8 cellular contexts compared by ENCODE assay signal in the genomic region with DNA sequence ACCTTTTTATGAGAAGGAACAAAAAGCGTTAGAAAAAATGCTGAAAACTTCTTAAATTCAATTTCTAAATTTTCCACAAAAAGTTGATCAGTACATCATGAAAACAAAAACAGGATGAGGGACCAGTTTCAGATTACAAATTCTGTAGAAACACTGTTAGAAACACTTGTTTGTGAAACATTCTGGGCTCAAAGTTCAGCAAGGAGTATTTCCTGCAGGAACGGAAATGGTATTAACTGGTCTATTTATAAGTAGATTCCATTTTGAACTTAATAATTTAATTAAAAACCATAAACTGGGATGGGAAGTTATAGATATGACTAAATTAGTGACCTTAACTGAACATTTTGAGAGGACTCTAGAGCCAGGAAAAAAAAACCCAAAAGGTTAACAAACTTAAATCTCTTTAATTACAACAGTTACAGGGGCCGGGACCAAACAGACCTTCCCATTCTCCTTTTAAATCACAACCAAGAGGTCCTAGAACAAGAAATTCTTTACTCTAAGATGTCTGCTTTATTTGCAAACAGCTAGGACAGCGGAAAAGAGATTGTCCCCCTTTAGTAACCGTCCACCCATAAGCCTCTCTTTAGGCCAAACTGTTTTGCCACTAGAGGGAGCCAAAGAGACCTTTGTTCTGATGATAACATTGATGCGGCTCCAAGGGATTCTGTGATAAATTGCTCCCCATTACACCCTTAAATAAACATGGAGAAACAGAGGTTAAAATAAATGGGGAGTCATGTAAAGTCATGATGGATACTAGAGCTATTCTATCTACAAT.
A peak's percentile ranks its signal among the peaks of the same experiment; 100 is the strongest.
DNase-seq lines count a peak whose midpoint lies in the region; ATAC-seq and TF ChIP-seq lines count a peak whose summit lies in the region.

No MANE protein-coding gene starts in this region.

- H4K91ac ChIP-seq in neuronal stem cell (ENCODE audit: low read depth, low read length, poor library complexity): no peak overlapping the region

- H3K79me1 ChIP-seq in neuronal stem cell (ENCODE audit: low read depth, low read length): no peaks in the 10 kb centered on the region

- H2AK5ac ChIP-seq in neuronal stem cell (ENCODE audit: low read depth, low read length): no peak overlapping the region

- H2BK15ac ChIP-seq in neuronal stem cell (ENCODE audit: low read length): no peak overlapping the region

- H4K8ac ChIP-seq in neuronal stem cell (ENCODE audit: low read depth, low read length): no peak overlapping the region

- no peaks in the 10 kb centered on the region for H3K4me1 ChIP-seq in lung (ENCODE audit: control insufficient read depth in 2 of 2, insufficient read depth in 2 of 2, low read length in 2 of 2)
- peaks cover 0 to under 1% of the 10 kb centered on the region in 2 donors for H3K4me1 ChIP-seq in neuronal stem cell (ENCODE audit: control insufficient read depth in 2 of 2, insufficient read depth in 1 of 2, low read depth in 1 of 2, low read length in 2 of 2)

- no peak overlapping the region for H3K4me3 ChIP-seq in LNCaP clone FGC (ENCODE audit: low read depth, low read length)
- no peak overlapping the region for H3K4me3 ChIP-seq in lung
- H3K4me3 ChIP-seq in neuronal stem cell (ENCODE audit: low read length in 2 of 2): no peak overlapping the region

- H2BK120ac ChIP-seq in neuronal stem cell (ENCODE audit: low read depth, low read length): no peak overlapping the region

- no peak overlapping the region for H3K9ac ChIP-seq in neuronal stem cell (ENCODE audit: low read depth, low read length, poor library complexity)

- no peak overlapping the region for H3K14ac ChIP-seq in neuronal stem cell (ENCODE audit: low read length)

- H2BK12ac ChIP-seq in neuronal stem cell (ENCODE audit: low read length): no peak overlapping the region

- no peak overlapping the region for H3K4ac ChIP-seq in neuronal stem cell (ENCODE audit: low read length)

- no peak overlapping the region for H2AFZ ChIP-seq in neuronal stem cell (ENCODE audit: low read length)

- H3K18ac ChIP-seq in neuronal stem cell (ENCODE audit: low read length): no peak overlapping the region

- no peak overlapping the region for H3K4me2 ChIP-seq in neuronal stem cell (ENCODE audit: insufficient read depth, low read length, poor library complexity, severe bottlenecking)

- ATAC-seq in GM18907 (IDR thresholded peaks at IDR 0.05; ENCODE audit: unreplicated experiment): peak; percentile 62
- ATAC-seq in lung (ENCODE audit: insufficient read depth, low FRiP score): peak; percentile 47

- H3K36me3 ChIP-seq in lung (ENCODE audit: control insufficient read depth in 2 of 2, insufficient read depth in 2 of 2, low read length in 2 of 2) (no peaks in the 10 kb centered on the region), neuronal stem cell (replicated peaks in 1 of 2; ENCODE audit: control insufficient read depth in 2 of 2, insufficient read depth in 2 of 2, low read length in 2 of 2) (no peaks in the 10 kb centered on the region)

- H3K27ac ChIP-seq in lung (ENCODE audit: low read depth in 1 of 2, low read length in 1 of 2) (no peak overlapping the region), neuronal stem cell (replicated peaks; ENCODE audit: low read length) (no peak overlapping the region)

- H3K27me3 ChIP-seq in lung (ENCODE audit: control insufficient read depth, insufficient read depth) (no peaks in the 10 kb centered on the region), neuronal stem cell (ENCODE audit: control insufficient read depth in 3 of 3, insufficient read depth in 3 of 3, low read depth in 1 of 3, low read length in 3 of 3) (no peaks in the 10 kb centered on the region)

- peak; percentile 1 for DNase-seq in NCI-H2029 treated with DMSO at 0.1 percent for 48 hours (lab: John Stamatoyannopoulos, UW)
- DNase-seq in NCI-H2029 (lab: John Stamatoyannopoulos, UW): no peak
- DNase-seq in LNCaP clone FGC (ENCODE audit: low read depth): no peak
- DNase-seq in astrocyte of the hippocampus (ENCODE audit: low read depth, low spot score): peak; percentile 29
- no peak for DNase-seq in lung (ENCODE audit: low spot score)
- no peak for DNase-seq in neuronal stem cell (ENCODE audit: low spot score)
- DNase-seq in stimulated activated naive CD4-positive, alpha-beta T cell treated with Interleukin-2 at 50 U/mL for 16 hours (lab: John Stamatoyannopoulos, UW): no peak

- 85 to 88% methylated on average over 6 of the region's 6 CpGs for WGBS in lung, 2 donors
- WGBS in neuronal stem cell (ENCODE audit: extremely low coverage in 2 of 2, insufficient read length in 2 of 2, insufficient replicate concordance in 1 of 2), 2 donors: no CpG with 5 or more reads among the region's 6 CpGs

- TF ChIP-seq CTCF in LNCaP clone FGC (IDR thresholded peaks at IDR 0.05; ENCODE audit: control insufficient read depth, extremely low read depth, insufficient read depth) (peak; percentile 77), lung (IDR thresholded peaks at IDR 0.05; ENCODE audit: control extremely low read depth, extremely low read depth) (peak; percentile 8)

- H2BK5ac ChIP-seq in neuronal stem cell (ENCODE audit: low read length): no peak overlapping the region

- no peak overlapping the region for H3K23ac ChIP-seq in neuronal stem cell (ENCODE audit: low read depth, low read length, poor library complexity)

- H3K9me3 ChIP-seq in lung (ENCODE audit: control insufficient read depth in 2 of 2, insufficient read depth in 1 of 2, low read length in 1 of 2) (no peaks in the 10 kb centered on the region), neuronal stem cell (replicated peaks in 1 of 2; ENCODE audit: control insufficient read depth in 2 of 2, insufficient read depth in 1 of 2, low read depth in 1 of 2, low read length in 2 of 2) (no peaks in the 10 kb centered on the region)

Comparison
In these comparisons a context has a peak if more than half of its experiments do, and no peak if none do; other contexts are left out.
1. DNase-seq: peak in NCI-H2029 treated with DMSO at 0.1 percent for 48 hours (single experiment) and astrocyte of the hippocampus (single experiment); none in NCI-H2029 (single experiment), LNCaP clone FGC (single experiment), lung (single experiment), neuronal stem cell (single experiment) and stimulated activated naive CD4-positive, alpha-beta T cell treated with Interleukin-2 at 50 U/mL for 16 hours (single experiment).